Comparison of ENCODE assay signal across 27 cellular contexts in genomic region chrX:13538414-13538813, GRCh38. TPM values are rescaled to one million over a fixed set of nuclear protein-coding genes. Genes with fewer than 3 reads are reported as not detected.
"Had no signal": no experiment of that assay in that cellular context is flagged by ENCODE, and none has a peak within 500 bp of the region (broad histone marks: within the 10 kb centered on the region; RNA-seq: fewer than 3 reads in every experiment).

No MANE protein-coding gene starts in this region.

- H3K4me3 ChIP-seq: stomach, suprapubic skin, testis, thoracic aorta, thyroid gland, tibial artery, tibial nerve, transverse colon, upper lobe of left lung, upper lobe of right lung, uterus, vagina had no signal

- H3K27ac ChIP-seq: stomach, suprapubic skin, testis, thoracic aorta, thyroid gland, tibial artery, tibial nerve, transverse colon, upper lobe of left lung, upper lobe of right lung, uterus, vagina had no signal

- H3K4me1 ChIP-seq: stomach, suprapubic skin, testis, thyroid gland, tibial artery, tibial nerve, transverse colon, upper lobe of left lung, upper lobe of right lung, uterus, vagina had no signal

- DNase-seq: stimulated activated CD4-positive, alpha-beta T cell treated with anti-CD3 and anti-CD28 coated beads, Interleukin-2, amount 100 ng/mL, for 48 hours; stimulated activated CD4-positive, alpha-beta T cell treated with anti-CD3 and anti-CD28 coated beads, Interleukin-4, amount 100 ng/mL, for 1 hour; stimulated activated CD4-positive, alpha-beta T cell treated with anti-CD3 and anti-CD28 coated beads, Interleukin-4, amount 100 ng/mL, for 24 hours; stimulated activated CD4-positive, alpha-beta T cell treated with anti-CD3 and anti-CD28 coated beads, Interleukin-4, amount 100 ng/mL, for 4 hours; stimulated activated CD8-positive, alpha-beta memory T cell treated with anti-CD3 and anti-CD28 coated beads, Interleukin-4, amount 100 ng/mL, for 48 hours; stimulated activated naive B cell treated with anti-CD40 and anti-IgM and Interleukin-4, amounts not matched to agents 10 μg/mL and 1 μg/mL and 100 μg/mL, for 72 hours; stimulated activated naive CD4-positive, alpha-beta T cell; stimulated activated naive CD4-positive, alpha-beta T cell treated with Interleukin-2 at 50 U/mL for 16 hours; stimulated activated naive CD8-positive, alpha-beta T cell treated with anti-CD3 and anti-CD28 coated beads, Interleukin-15, amount 100 ng/mL, for 72 hours; stimulated activated naive CD8-positive, alpha-beta T cell treated with anti-CD3 and anti-CD28 coated beads, Interleukin-15, Interleukin-2, amounts not matched to agents 100 U/mL and 50 U/mL, for 24 hours; stomach; substantia nigra; testis; thyroid gland; tibial artery; transverse colon; trophoblast cell; upper lobe of left lung; upper lobe of right lung; uterus had no signal

- FAIRE-seq: urothelium cell line had no signal

- H3K9me3 ChIP-seq: stomach, suprapubic skin, testis, thoracic aorta, thyroid gland, tibial artery, tibial nerve, transverse colon, upper lobe of left lung, upper lobe of right lung, uterus, vagina had no signal

- H3K36me3 ChIP-seq: stomach, suprapubic skin, thoracic aorta, thyroid gland, tibial artery, tibial nerve, transverse colon, upper lobe of left lung, upper lobe of right lung, uterus, vagina had no signal

- ATAC-seq: stimulated activated effector memory CD8-positive, alpha-beta T cell treated with anti-CD3 and anti-CD28 coated beads, Interleukin-12 subunit alpha, Interleukin-12 subunit beta, amount 100 ng/mL, for 72 hours; stimulated activated memory B cell treated with anti-CD40 and anti-IgM and Interleukin-4, amounts not matched to agents 10 μg/mL and 1 μg/mL and 100 μg/mL, for 72 hours; stimulated activated naive B cell treated with anti-CD40 and anti-IgM and Interleukin-4, amounts not matched to agents 10 μg/mL and 1 μg/mL and 100 μg/mL, for 72 hours; stimulated activated naive CD8-positive, alpha-beta T cell treated with anti-CD3 and anti-CD28 coated beads, Interleukin-15, amount 100 ng/mL, for 72 hours; stimulated activated naive CD8-positive, alpha-beta T cell treated with anti-CD3 and anti-CD28 coated beads, Interleukin-15, Interleukin-2, amounts not matched to agents 100 U/mL and 50 U/mL, for 24 hours; upper lobe of right lung had no signal

- H3K27me3 ChIP-seq: stomach, suprapubic skin, testis, thyroid gland, tibial artery, tibial nerve, transverse colon, upper lobe of left lung, upper lobe of right lung, uterus, vagina had no signal

RNA-seq across cellular contexts. Expression of gene EGFL6, which starts 31.0 kb away (rescaled TPM):
- total RNA-seq: thoracic aorta, thyroid gland, tibial nerve, transverse colon had no signal
